ENCODE assay signal across 1 cellular context in genomic region chr20:57564180-57564802, GRCh38.
TF ChIP-seq lines count a peak whose summit lies in the region.

No MANE protein-coding gene starts in this region.

TF ChIP-seq in HepG2, 621 proteins besides CTCF, POLR2A, EP300 and RAD21:
- TF ChIP-seq AHR (CRISPR knock-in tag; IDR thresholded peaks at IDR 0.05) (no peak), ZNF513 (CRISPR knock-in tag; conservative IDR thresholded peaks at IDR 0.05) (no peak), ZMYM4 (CRISPR knock-in tag; IDR thresholded peaks at IDR 0.05) (no peak), ZFP36 (IDR thresholded peaks at IDR 0.05; ENCODE audit: borderline replicate concordance, low read depth, low read length, partially characterized antibody) (no peak), ZNF331 (CRISPR knock-in tag; IDR thresholded peaks at IDR 0.05) (no peak), TP53 (CRISPR knock-in tag; conservative IDR thresholded peaks at IDR 0.05) (no peak), USF2 (IDR thresholded peaks at IDR 0.05; ENCODE audit: low read depth, low read length) (no peak), USF2 (CRISPR knock-in tag; IDR thresholded peaks at IDR 0.05; ENCODE audit: borderline replicate concordance) (no peak), GRHL1 (CRISPR knock-in tag; conservative IDR thresholded peaks at IDR 0.05) (no peak), MXD4 (CRISPR knock-in tag; IDR thresholded peaks at IDR 0.05) (no peak), SP2 (CRISPR knock-in tag; IDR thresholded peaks at IDR 0.05) (peak; percentile 42; the same call in 1 of the 2 replicates), SSRP1 (CRISPR knock-in tag; IDR thresholded peaks at IDR 0.05) (0 out of 2 replicates have a peak, but pooled peaks have one; percentile 18), POLR2AphosphoS5 (IDR thresholded peaks at IDR 0.05; ENCODE audit: low read depth, low read length) (peak; percentile 25; the same call in 1 of the 2 replicates), ZNF280B (CRISPR knock-in tag; IDR thresholded peaks at IDR 0.05; ENCODE audit: borderline replicate concordance) (no peak), ZC3H13 (CRISPR knock-in tag; IDR thresholded peaks at IDR 0.05) (peak; percentile 42; the same call in 1 of the 2 replicates), ASH2L (IDR thresholded peaks at IDR 0.05; ENCODE audit: insufficient read length, low read depth, low read length) (no peak), ZSCAN22 (CRISPR knock-in tag; IDR thresholded peaks at IDR 0.05) (no peak), ZNF33B (CRISPR knock-in tag; IDR thresholded peaks at IDR 0.05) (no peak), ZNF280D (CRISPR knock-in tag; IDR thresholded peaks at IDR 0.05) (no peak), YEATS4 (CRISPR knock-in tag; IDR thresholded peaks at IDR 0.05; ENCODE audit: borderline replicate concordance) (no peak), ZEB1 (IDR thresholded peaks at IDR 0.05; ENCODE audit: insufficient replicate concordance, low read depth) (no peak), ZNF512 (CRISPR knock-in tag; IDR thresholded peaks at IDR 0.05) (no peak), SMYD3 (CRISPR knock-in tag; IDR thresholded peaks at IDR 0.05) (no peak), TGIF2 (CRISPR knock-in tag; IDR thresholded peaks at IDR 0.05) (no peak), RORA (CRISPR knock-in tag; IDR thresholded peaks at IDR 0.05) (no peak), UBTF (CRISPR knock-in tag; IDR thresholded peaks at IDR 0.05) (0 out of 2 replicates have a peak, but pooled peaks have one; percentile 20), MEF2D (CRISPR knock-in tag; IDR thresholded peaks at IDR 0.05) (no peak), ZNF607 (CRISPR knock-in tag; IDR thresholded peaks at IDR 0.05; ENCODE audit: borderline replicate concordance) (0 out of 2 replicates have a peak, but pooled peaks have one; percentile 28), CREB1 (IDR thresholded peaks at IDR 0.05) (no peak), CREB1 (CRISPR knock-in tag; IDR thresholded peaks at IDR 0.05) (no peak), ISX (CRISPR knock-in tag; conservative IDR thresholded peaks at IDR 0.05) (no peak), ZNF878 (CRISPR knock-in tag; IDR thresholded peaks at IDR 0.05) (no peak), PBX3 (CRISPR knock-in tag; IDR thresholded peaks at IDR 0.05; ENCODE audit: borderline replicate concordance) (no peak)
